Comparison of ENCODE assay signal across 24 cellular contexts in the genomic region with DNA sequence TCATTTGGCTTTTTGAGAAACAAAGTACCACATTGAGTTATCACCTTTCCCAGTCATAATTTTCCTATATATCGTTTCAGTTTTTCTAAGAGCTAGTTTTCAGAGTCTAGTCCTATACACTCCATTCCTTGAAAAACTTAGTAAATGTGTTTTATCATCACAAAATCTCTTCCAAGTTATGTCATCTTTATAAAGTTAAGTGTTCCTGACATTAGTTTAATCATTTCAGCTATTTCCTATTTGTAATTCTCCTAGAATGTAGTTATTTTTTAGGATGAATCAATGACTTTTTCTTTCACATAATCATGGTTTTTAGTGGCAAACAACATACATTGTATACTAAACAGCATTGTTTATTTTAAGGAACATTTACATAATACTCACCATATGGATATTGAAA.
"Had no signal": no experiment of that assay in that cellular context is flagged by ENCODE, and none has a peak within 500 bp of the region (broad histone marks: within the 10 kb centered on the region; RNA-seq: fewer than 3 reads in every experiment).

No MANE protein-coding gene starts in this region.

- H3K27me3 ChIP-seq: esophagus squamous epithelium, right lobe of liver, spleen, testis, tibial nerve had no signal

- DNase-seq: effector memory CD8-positive, alpha-beta T cell; esophagus squamous epithelium; immature natural killer cell; kidney; left colon; left ventricle myocardium superior; midbrain; occipital lobe; psoas muscle; retina; right lobe of liver; spleen; stimulated activated CD4-positive, alpha-beta T cell treated with anti-CD3 and anti-CD28 coated beads, Interleukin-15, amount 100 ng/mL, for 24 hours; stimulated activated CD4-positive, alpha-beta T cell treated with anti-CD3 and anti-CD28 coated beads, Interleukin-1b, Interleukin-23, amount 100 ng/mL, for 48 hours; stimulated activated CD4-positive, alpha-beta T cell treated with anti-CD3 and anti-CD28 coated beads, Interleukin-4, amount 100 ng/mL, for 24 hours; testis had no signal

- H3K9me3 Mint-ChIP-seq: dendritic cell treated with granulocyte-macrophage colony-stimulating factor and Interleukin-4, amounts not matched to agents 40 ng/mL and 50 ng/mL, for 4 days; stimulated activated naive CD8-positive, alpha-beta T cell treated with anti-CD3 and anti-CD28 coated beads, Interleukin-15, Interleukin-2, amounts not matched to agents 100 ng/mL and 50 ng/mL, for 24 hours had no signal

- H3K36me3 ChIP-seq: esophagus squamous epithelium, right lobe of liver, spleen, tibial nerve had no signal

- H2AFZ ChIP-seq: parathyroid adenoma had no signal

- H3K27me3 Mint-ChIP-seq: dendritic cell treated with granulocyte-macrophage colony-stimulating factor and Interleukin-4, amounts not matched to agents 40 ng/mL and 50 ng/mL, for 4 days; effector memory CD8-positive, alpha-beta T cell; stimulated activated memory B cell treated with anti-CD40 and anti-IgM and Interleukin-4, amounts not matched to agents 10 μg/mL and 1 μg/mL and 100 μg/mL, for 72 hours had no signal

- H3K9ac ChIP-seq: parathyroid adenoma had no signal

- H3K4me1 ChIP-seq: esophagus squamous epithelium, parathyroid adenoma, psoas muscle, right lobe of liver, spleen, testis, tibial nerve had no signal

- H3K4me3 ChIP-seq: esophagus squamous epithelium, lung, psoas muscle, right lobe of liver, spleen, testis, tibial nerve had no signal

- H3K9me3 ChIP-seq: esophagus squamous epithelium, psoas muscle, right lobe of liver, testis, tibial nerve had no signal

- H3K27ac ChIP-seq: esophagus squamous epithelium, parathyroid adenoma, psoas muscle, right lobe of liver, spleen, testis, tibial nerve had no signal

- H3K4me3 Mint-ChIP-seq: dendritic cell treated with granulocyte-macrophage colony-stimulating factor and Interleukin-4, amounts not matched to agents 40 ng/mL and 50 ng/mL, for 4 days; effector memory CD8-positive, alpha-beta T cell; immature natural killer cell; nephron; stimulated activated memory B cell treated with anti-CD40 and anti-IgM and Interleukin-4, amounts not matched to agents 10 μg/mL and 1 μg/mL and 100 μg/mL, for 72 hours; stimulated activated naive CD8-positive, alpha-beta T cell treated with anti-CD3 and anti-CD28 coated beads, Interleukin-15, Interleukin-2, amounts not matched to agents 100 ng/mL and 50 ng/mL, for 24 hours had no signal

- H3K27ac Mint-ChIP-seq: dendritic cell treated with granulocyte-macrophage colony-stimulating factor and Interleukin-4, amounts not matched to agents 40 ng/mL and 50 ng/mL, for 4 days; effector memory CD8-positive, alpha-beta T cell; immature natural killer cell; nephron; stimulated activated memory B cell treated with anti-CD40 and anti-IgM and Interleukin-4, amounts not matched to agents 10 μg/mL and 1 μg/mL and 100 μg/mL, for 72 hours; stimulated activated naive CD8-positive, alpha-beta T cell treated with anti-CD3 and anti-CD28 coated beads, Interleukin-15, Interleukin-2, amounts not matched to agents 100 ng/mL and 50 ng/mL, for 24 hours had no signal

- H3K36me3 Mint-ChIP-seq: immature natural killer cell; stimulated activated memory B cell treated with anti-CD40 and anti-IgM and Interleukin-4, amounts not matched to agents 10 μg/mL and 1 μg/mL and 100 μg/mL, for 72 hours had no signal

- FAIRE-seq: colon, kidney had no signal

- H3K4me1 Mint-ChIP-seq: immature natural killer cell; stimulated activated memory B cell treated with anti-CD40 and anti-IgM and Interleukin-4, amounts not matched to agents 10 μg/mL and 1 μg/mL and 100 μg/mL, for 72 hours had no signal

- ATAC-seq: effector memory CD8-positive, alpha-beta T cell; left colon; left ventricle myocardium superior; psoas muscle; right lobe of liver; stimulated activated memory B cell treated with anti-CD40 and anti-IgM and Interleukin-4, amounts not matched to agents 10 μg/mL and 1 μg/mL and 100 μg/mL, for 72 hours had no signal

- H3K79me2 ChIP-seq: parathyroid adenoma had no signal
